8 cellular contexts compared by ENCODE assay signal in genomic region chr3:50299638-50299928, GRCh38. TPM values are rescaled to one million over a fixed set of nuclear protein-coding genes. Genes with fewer than 3 reads are reported as not detected.
DNase-seq lines count a peak whose midpoint lies in the region; TF ChIP-seq lines count a peak whose summit lies in the region.

No MANE protein-coding gene starts in this region.

- no peaks in the 10 kb centered on the region; the same call in 1 of the 2 replicates for H3K4me1 ChIP-seq in BE2C

- DNase-seq in BE2C (no peak), LNCaP clone FGC (ENCODE audit: low read depth) (no peak), coronary artery (ENCODE audit: low spot score) (no peak), NCI-H446 (lab: John Stamatoyannopoulos, UW) (no peak), NCI-H446 treated with DMSO at 0.1 percent for 48 hours (lab: John Stamatoyannopoulos, UW) (no peak), NCI-H1436 (lab: John Stamatoyannopoulos, UW) (no peak), cerebellar cortex (ENCODE audit: low spot score) (no peak)

- peaks cover under 1% of the 10 kb centered on the region for H3K36me3 Mint-ChIP-seq in nephron (ENCODE audit: low read depth)

- no peaks in the 10 kb centered on the region for H3K9me3 ChIP-seq in BE2C

- H3K27me3 Mint-ChIP-seq in nephron (ENCODE audit: low read depth), result no peaks in the 10 kb centered on the region

- H3K4me3 ChIP-seq in BE2C (ENCODE audit: low read depth, low read length), result peak overlapping the region; percentile 41
- peak overlapping the region; percentile 55 for H3K4me3 ChIP-seq in LNCaP clone FGC (ENCODE audit: low read depth, low read length)
- H3K4me3 ChIP-seq in coronary artery, result peak overlapping the region; percentile 74

- H3K36me3 ChIP-seq in BE2C, result no peaks in the 10 kb centered on the region

- no peak for TF ChIP-seq CTCF in BE2C (IDR thresholded peaks at IDR 0.05; ENCODE audit: low read depth, low read length)
- TF ChIP-seq CTCF in LNCaP clone FGC (IDR thresholded peaks at IDR 0.05; ENCODE audit: control insufficient read depth, extremely low read depth, insufficient read depth), result no peak
- no peak for TF ChIP-seq CTCF in coronary artery (IDR thresholded peaks at IDR 0.05)
- TF ChIP-seq CTCF in nephron (IDR thresholded peaks at IDR 0.05; ENCODE audit: unreplicated experiment in 3 of 3), result no peak

- peak overlapping the region; percentile 91 to 92 for H3K27ac ChIP-seq in coronary artery

- no peaks in the 10 kb centered on the region for H3K27me3 ChIP-seq in BE2C

- H3K4me3 Mint-ChIP-seq in nephron, result peak overlapping the region; percentile 91 to 99 (median 97)

- H3K27ac Mint-ChIP-seq in nephron, result peak overlapping the region; percentile 81 to 96 (median 90)

- peaks cover 16% of the 10 kb centered on the region for H3K4me1 Mint-ChIP-seq in nephron

- H3K9me3 Mint-ChIP-seq in nephron, result no peaks in the 10 kb centered on the region

RNA-seq across cellular contexts. Expression of gene HYAL3, which starts 0.4 kb away (rescaled TPM):
- polyA plus RNA-seq in BE2C (2012; ENCODE audit: insufficient read depth, insufficient read length, low read depth), result 4.2 TPM

RNA-seq across cellular contexts. Expression of gene NAA80, which starts 0.4 kb away (rescaled TPM):
- 16.1 TPM for polyA plus RNA-seq in BE2C (2012; ENCODE audit: insufficient read depth, insufficient read length, low read depth)

RNA-seq across cellular contexts. Expression of gene HYAL1, which starts 3.8 kb away (rescaled TPM):
- polyA plus RNA-seq in BE2C (2012; ENCODE audit: insufficient read depth, insufficient read length, low read depth), result 1.2 TPM

RNA-seq across cellular contexts. Expression of gene IFRD2, which starts 7.4 kb away (rescaled TPM):
- 300 TPM for polyA plus RNA-seq in BE2C (2012; ENCODE audit: insufficient read depth, insufficient read length, low read depth)

RNA-seq across cellular contexts. Expression of gene LSMEM2, which starts 20.7 kb away (rescaled TPM):
- not detected for polyA plus RNA-seq in BE2C (2012; ENCODE audit: insufficient read depth, insufficient read length, low read depth)
